In the genomic region with DNA sequence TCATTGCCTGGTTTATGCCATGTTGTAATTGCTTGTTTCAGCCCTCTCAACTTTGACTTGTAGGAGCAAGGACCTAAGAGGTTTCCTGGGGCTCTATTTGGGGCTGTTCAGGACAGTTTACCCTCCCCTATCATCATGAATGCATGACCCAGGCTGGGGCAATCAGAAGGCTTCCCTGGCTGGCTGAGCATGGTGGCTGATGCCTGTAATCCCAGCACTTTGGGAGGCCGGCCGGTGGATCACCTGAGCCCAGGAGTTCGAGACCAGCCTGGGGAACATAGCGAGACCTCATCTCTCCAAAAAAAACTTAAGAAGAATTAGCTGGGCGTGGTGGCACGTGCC, we compare ENCODE assay signal across 8 cellular contexts. TPM values are rescaled to one million over a fixed set of nuclear protein-coding genes. Genes with fewer than 3 reads are reported as not detected.
DNase-seq lines count a peak whose midpoint lies in the region; ATAC-seq and TF ChIP-seq lines count a peak whose summit lies in the region.

No MANE protein-coding gene starts in this region.

- H3K36me3 Mint-ChIP-seq in dendritic cell treated with granulocyte-macrophage colony-stimulating factor and Interleukin-4, amounts not matched to agents 40 ng/mL and 50 ng/mL, for 4 days (ENCODE audit: low read depth), result no peaks in the 10 kb centered on the region
- H3K36me3 Mint-ChIP-seq in nephron (ENCODE audit: low read depth), result no peaks in the 10 kb centered on the region

- no peaks in the 10 kb centered on the region for H3K9me3 Mint-ChIP-seq in dendritic cell treated with granulocyte-macrophage colony-stimulating factor and Interleukin-4, amounts not matched to agents 40 ng/mL and 50 ng/mL, for 4 days
- H3K9me3 Mint-ChIP-seq in nephron, result no peaks in the 10 kb centered on the region

- H4K20me1 ChIP-seq in KMS-11 (ENCODE audit: insufficient read depth), result no peaks in the 10 kb centered on the region

- TF ChIP-seq CTCF in KMS-11 (conservative IDR thresholded peaks at IDR 0.05; ENCODE audit: low read depth, low read length) (no peak), nephron (IDR thresholded peaks at IDR 0.05; ENCODE audit: unreplicated experiment in 3 of 3) (no peak), mucosa of descending colon (IDR thresholded peaks at IDR 0.05) (no peak)

- H3K4me3 ChIP-seq in ACC112 (ENCODE audit: low read depth, low read length) (peak overlapping the region; percentile 69), KMS-11 (IDR thresholded peaks at IDR 0.05; ENCODE audit: insufficient read depth, low read depth, low read length) (no peak overlapping the region), mucosa of descending colon (no peak overlapping the region)

- H2AFZ ChIP-seq in ACC112 (ENCODE audit: low read length, unreplicated experiment) (peak overlapping the region; percentile 73), KMS-11 (ENCODE audit: low read depth) (peak overlapping the region; percentile 67; the same call in 1 of the 2 replicates)

- no peaks in the 10 kb centered on the region for H3K27me3 ChIP-seq in ACC112 (ENCODE audit: insufficient read depth, low read length)
- H3K27me3 ChIP-seq in KMS-11 (ENCODE audit: insufficient read depth, low read depth), result peaks cover 7% of the 10 kb centered on the region; the same call in 1 of the 2 replicates

- H3K4me1 ChIP-seq in ACC112 (ENCODE audit: control insufficient read depth, insufficient read depth, low read length, unreplicated experiment) (peaks cover 7% of the 10 kb centered on the region), KMS-11 (ENCODE audit: low read depth, poor library complexity, severe bottlenecking) (peaks cover 12% of the 10 kb centered on the region), mucosa of descending colon (ENCODE audit: low read depth) (peaks cover 14% of the 10 kb centered on the region)

- no peaks in the 10 kb centered on the region for H3K36me3 ChIP-seq in ACC112 (ENCODE audit: insufficient read depth, low read length)
- no peaks in the 10 kb centered on the region for H3K36me3 ChIP-seq in KMS-11 (ENCODE audit: insufficient read depth)
- no peaks in the 10 kb centered on the region for H3K36me3 ChIP-seq in mucosa of descending colon (ENCODE audit: low read depth)

- H3K27me3 Mint-ChIP-seq in dendritic cell treated with granulocyte-macrophage colony-stimulating factor and Interleukin-4, amounts not matched to agents 40 ng/mL and 50 ng/mL, for 4 days, result no peaks in the 10 kb centered on the region
- H3K27me3 Mint-ChIP-seq in nephron (ENCODE audit: low read depth), result peaks cover 3% of the 10 kb centered on the region

- intact Hi-C loops in dendritic cell treated with granulocyte-macrophage colony-stimulating factor and Interleukin-4, amounts not matched to agents 40 ng/mL and 50 ng/mL, for 4 days (cut with micrococcal nuclease), result loop anchor here (10.0 kb wide), 1 partner anchor 124 kb away; the partner anchor contains the start of gene RAB3A
- intact Hi-C loops in mucosa of descending colon (cut with DNase I, micrococcal nuclease), result loop anchor here in 1 of 2 donors (5.0 kb wide), 1 partner anchor 217 kb away; no protein-coding TSS in a partner anchor

- no peak overlapping the region for H3K9ac ChIP-seq in KMS-11

- DNase-seq in NOMO-1 treated with dmso at 0.1 percent for 144 hours (lab: John Stamatoyannopoulos, UW; ENCODE audit: unreplicated experiment), result no peak
- DNase-seq in mucosa of descending colon, result no peak

- ATAC-seq in HG02678 (IDR thresholded peaks at IDR 0.05; ENCODE audit: unreplicated experiment) (no peak), HG02870 (IDR thresholded peaks at IDR 0.05; ENCODE audit: unreplicated experiment) (no peak), mucosa of descending colon (no peak)

- H3K4me2 ChIP-seq in KMS-11, result peak overlapping the region; percentile 5; the same call in 1 of the 2 replicates

- H3K4me3 Mint-ChIP-seq in dendritic cell treated with granulocyte-macrophage colony-stimulating factor and Interleukin-4, amounts not matched to agents 40 ng/mL and 50 ng/mL, for 4 days, result peak overlapping the region; percentile 66
- H3K4me3 Mint-ChIP-seq in nephron, result peak overlapping the region; percentile 61 to 77 (median 71)

- H3K27ac ChIP-seq in ACC112 (ENCODE audit: low read depth, low read length) (peak overlapping the region; percentile 33; the same call in 1 of the 2 replicates), KMS-11 (no peak overlapping the region)

- peak overlapping the region; percentile 76 for H3K27ac Mint-ChIP-seq in dendritic cell treated with granulocyte-macrophage colony-stimulating factor and Interleukin-4, amounts not matched to agents 40 ng/mL and 50 ng/mL, for 4 days
- H3K27ac Mint-ChIP-seq in nephron, result peak overlapping the region; percentile 93 to 99 (median 95)

- H3K79me2 ChIP-seq in ACC112 (ENCODE audit: control insufficient read depth, insufficient read depth, low read length, unreplicated experiment) (no peaks in the 10 kb centered on the region), KMS-11 (ENCODE audit: insufficient read depth, low read depth) (no peaks in the 10 kb centered on the region)

- no peaks in the 10 kb centered on the region for H3K9me3 ChIP-seq in mucosa of descending colon

- peaks cover 17% of the 10 kb centered on the region for H3K4me1 Mint-ChIP-seq in dendritic cell treated with granulocyte-macrophage colony-stimulating factor and Interleukin-4, amounts not matched to agents 40 ng/mL and 50 ng/mL, for 4 days (ENCODE audit: low read depth)
- H3K4me1 Mint-ChIP-seq in nephron, result peaks cover 16% of the 10 kb centered on the region

RNA-seq across cellular contexts. Expression of gene LSM4, which starts 6.1 kb away (rescaled TPM):
- 100 to 1,000 TPM in 2 of 3 donors, 10 to 100 TPM in 1; 86.3 to 158 (median 124) TPM for total RNA-seq in mucosa of descending colon

RNA-seq across cellular contexts. Expression of gene PGPEP1, which starts 11.4 kb away (rescaled TPM):
- total RNA-seq in mucosa of descending colon, result 10 to 100 TPM; 77.1 to 97.4 (median 91.5) TPM

RNA-seq across cellular contexts. Expression of gene JUND, which starts 47.6 kb away (rescaled TPM):
- 100 to 1,000 TPM; 267 to 328 (median 295) TPM for total RNA-seq in mucosa of descending colon

RNA-seq across cellular contexts. Expression of gene IQCN, which starts 54.8 kb away (rescaled TPM):
- 10 to 100 TPM in 1 of 3 donors, 1 to 10 TPM in 2; 4.4 to 10.6 (median 8.0) TPM for total RNA-seq in mucosa of descending colon

RNA-seq across cellular contexts. Expression of gene GDF15, which starts 57.0 kb away (rescaled TPM):
- 10 to 100 TPM; 13.8 to 28.2 (median 20.4) TPM for total RNA-seq in mucosa of descending colon
